Comparison of ENCODE assay signal across 22 cellular contexts in the genomic region with DNA sequence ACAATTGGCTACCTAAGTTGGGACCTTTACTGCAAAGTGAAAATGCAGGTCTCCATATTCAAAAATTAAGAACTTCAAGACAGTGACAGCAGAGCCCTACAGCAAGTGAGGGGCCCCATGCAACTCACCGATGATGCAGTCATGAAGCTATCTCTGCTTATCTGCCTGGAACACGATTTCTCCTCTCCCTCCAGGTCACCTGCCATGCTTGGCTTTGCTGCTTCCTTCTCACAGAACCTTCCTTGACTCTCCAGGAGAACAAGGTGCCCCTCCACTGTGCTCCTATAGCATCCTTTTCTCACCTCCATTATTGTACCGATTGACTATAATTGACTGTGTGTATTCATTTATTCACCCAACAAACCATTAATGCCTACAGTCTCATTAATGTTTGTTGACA.
"Had no signal": no experiment of that assay in that cellular context is flagged by ENCODE, and none has a peak within 500 bp of the region (broad histone marks: within the 10 kb centered on the region; RNA-seq: fewer than 3 reads in every experiment).

No MANE protein-coding gene starts in this region.

- H3K9me3 ChIP-seq: colonic mucosa had no signal

- H3K4me3 ChIP-seq: colonic mucosa, esophagus squamous epithelium, gastrocnemius medialis, heart right ventricle, left lung, lower lobe of right lung had no signal

- ATAC-seq: gastrocnemius medialis, heart right ventricle, left cardiac atrium, left lung, left ventricle myocardium superior, lower lobe of right lung had no signal

- H3K27me3 ChIP-seq: colonic mucosa, esophagus squamous epithelium, gastrocnemius medialis, heart right ventricle, left lung had no signal

- H3K36me3 ChIP-seq: colonic mucosa, esophagus squamous epithelium, gastrocnemius medialis, heart right ventricle, left lung, lower lobe of right lung had no signal

- H3K27ac Mint-ChIP-seq: dendritic cell treated with granulocyte-macrophage colony-stimulating factor and Interleukin-4, amounts not matched to agents 40 ng/mL and 50 ng/mL, for 4 days; memory B cell had no signal

- DNase-seq: cerebellar nuclear complex; colonic mucosa; cortex of kidney; effector CD4-positive, alpha-beta T cell; effector memory CD4-positive, alpha-beta T cell; esophagus squamous epithelium; foreskin fibroblast; foreskin melanocyte; gastrocnemius medialis; glutamatergic neuron; head of caudate nucleus; heart right ventricle; hippocampal formation; left cardiac atrium; left lung; left ventricle myocardium superior; lower lobe of right lung; mammary epithelial cell; mesendoderm; midbrain had no signal

- H3K4me3 Mint-ChIP-seq: dendritic cell treated with granulocyte-macrophage colony-stimulating factor and Interleukin-4, amounts not matched to agents 40 ng/mL and 50 ng/mL, for 4 days; memory B cell had no signal

- H3K4me1 Mint-ChIP-seq: memory B cell had no signal

- H3K4me1 ChIP-seq: colonic mucosa, esophagus squamous epithelium, gastrocnemius medialis, heart right ventricle, left lung, lower lobe of right lung had no signal

- H3K27ac ChIP-seq: colonic mucosa, esophagus squamous epithelium, gastrocnemius medialis, heart right ventricle, left lung, lower lobe of right lung had no signal

- H3K27me3 Mint-ChIP-seq: memory B cell had no signal
